Comparison of ENCODE assay signal across 1 cellular context in the genomic region with DNA sequence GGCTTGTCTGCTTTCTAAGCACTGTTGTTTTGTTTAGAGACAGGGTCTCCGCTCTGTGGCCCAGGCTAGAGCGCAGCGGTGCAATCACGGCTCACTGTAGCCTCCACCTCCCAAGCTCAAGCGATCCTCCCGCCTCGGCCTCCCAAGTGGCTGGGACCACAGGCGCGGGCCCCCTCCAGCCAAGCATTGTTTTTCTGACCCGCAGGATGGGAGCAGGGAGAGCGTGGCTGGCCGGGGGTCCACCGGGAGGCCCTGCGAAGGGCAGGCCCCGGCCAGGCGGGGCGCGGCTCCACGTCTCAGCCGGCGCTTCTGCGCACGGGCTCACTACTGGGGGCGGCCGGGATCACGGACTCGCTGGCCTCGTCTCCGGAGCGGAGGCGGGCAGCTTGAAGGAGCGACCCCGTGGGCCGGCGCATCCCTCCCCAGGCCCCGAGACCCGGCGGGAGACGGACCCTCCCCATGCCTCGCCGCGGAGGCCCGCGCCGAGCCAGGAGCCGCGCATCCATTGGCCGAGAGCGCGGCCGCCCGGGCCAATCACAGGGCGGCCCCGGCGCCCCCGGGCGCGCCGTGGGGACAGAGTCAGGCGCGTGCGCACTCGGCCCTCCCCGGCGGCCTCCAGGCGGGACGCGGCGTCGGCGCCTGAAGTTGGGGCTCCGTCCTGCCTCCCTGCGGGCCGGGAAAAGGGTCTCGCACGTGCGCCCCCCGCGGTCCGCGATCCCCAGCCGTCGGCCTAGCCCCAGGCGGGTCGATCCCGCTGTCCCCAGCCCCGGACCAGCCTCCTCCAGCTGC.
A peak's percentile ranks its signal among the peaks of the same experiment; 100 is the strongest.
TF ChIP-seq lines count a peak whose summit lies in the region.

No MANE protein-coding gene starts in this region.

TF ChIP-seq in HepG2, 621 proteins besides CTCF, POLR2A, EP300 and RAD21 (continued from another document and continues in another):
- TF ChIP-seq KLF13 (CRISPR knock-in tag; IDR thresholded peaks at IDR 0.05) (no peak), IKZF1 (IDR thresholded peaks at IDR 0.05) (no peak), PHF8 (CRISPR knock-in tag; IDR thresholded peaks at IDR 0.05) (peak; percentile 81), ZFP36 (IDR thresholded peaks at IDR 0.05; ENCODE audit: borderline replicate concordance, low read depth, low read length, partially characterized antibody) (no peak), ZNF333 (CRISPR knock-in tag; IDR thresholded peaks at IDR 0.05; ENCODE audit: borderline replicate concordance) (peak; percentile 76), ELF1 (CRISPR knock-in tag; IDR thresholded peaks at IDR 0.05) (no peak), MAFG (CRISPR knock-in tag; IDR thresholded peaks at IDR 0.05) (no peak; the same call in 1 of the 2 replicates), ERF (CRISPR knock-in tag; IDR thresholded peaks at IDR 0.05) (peak; percentile 68), ZNF253 (CRISPR knock-in tag; IDR thresholded peaks at IDR 0.05; ENCODE audit: borderline replicate concordance) (peak; percentile 78), ZNF547 (CRISPR knock-in tag; IDR thresholded peaks at IDR 0.05) (peak; percentile 95; the same call in 1 of the 2 replicates), ZNF432 (CRISPR knock-in tag; IDR thresholded peaks at IDR 0.05; ENCODE audit: borderline replicate concordance) (no peak), NCOA5 (CRISPR knock-in tag; IDR thresholded peaks at IDR 0.05) (no peak), ZNF792 (CRISPR knock-in tag; IDR thresholded peaks at IDR 0.05) (peak; percentile 60; the same call in 1 of the 2 replicates), RNF2 (conservative IDR thresholded peaks at IDR 0.05; ENCODE audit: low read depth) (peak; percentile 89), ZNF296 (CRISPR knock-in tag; conservative IDR thresholded peaks at IDR 0.05) (no peak), ZSCAN21 (CRISPR knock-in tag; IDR thresholded peaks at IDR 0.05; ENCODE audit: borderline replicate concordance) (peak; percentile 81), ZNF264 (CRISPR knock-in tag; IDR thresholded peaks at IDR 0.05) (no peak), ZNF44 (CRISPR knock-in tag; IDR thresholded peaks at IDR 0.05) (no peak), TAF15 (IDR thresholded peaks at IDR 0.05; ENCODE audit: low read depth, low read length, poor library complexity, severe bottlenecking) (no peak), RBAK (CRISPR knock-in tag; IDR thresholded peaks at IDR 0.05) (no peak), NFE2L1 (CRISPR knock-in tag; IDR thresholded peaks at IDR 0.05; ENCODE audit: borderline replicate concordance) (no peak), NR2F2 (IDR thresholded peaks at IDR 0.05; ENCODE audit: borderline replicate concordance, low read depth) (no peak), ARNTL (CRISPR knock-in tag; IDR thresholded peaks at IDR 0.05) (no peak; the same call in 1 of the 2 replicates), MZF1 (CRISPR knock-in tag; IDR thresholded peaks at IDR 0.05; ENCODE audit: borderline replicate concordance) (no peak), JUNB (CRISPR knock-in tag; IDR thresholded peaks at IDR 0.05; ENCODE audit: borderline replicate concordance) (no peak), ZNF616 (CRISPR knock-in tag; IDR thresholded peaks at IDR 0.05; ENCODE audit: low read depth) (peak; percentile 86), XRCC5 (optimal IDR thresholded peaks at IDR 0.05; ENCODE audit: low read length) (peak; percentile 47), ATRX (CRISPR knock-in tag; IDR thresholded peaks at IDR 0.05; ENCODE audit: borderline replicate concordance) (no peak), ZNF746 (CRISPR knock-in tag; IDR thresholded peaks at IDR 0.05) (no peak), MTF1 (CRISPR knock-in tag; IDR thresholded peaks at IDR 0.05) (peak; percentile 79; the same call in 1 of the 2 replicates), HMGA1 (CRISPR knock-in tag; conservative IDR thresholded peaks at IDR 0.05) (no peak), PAWR (CRISPR knock-in tag; IDR thresholded peaks at IDR 0.05; ENCODE audit: borderline replicate concordance) (0 out of 2 replicates have a peak, but pooled peaks have one; percentile 52), SP1 (IDR thresholded peaks at IDR 0.05) (no peak), SP1 (CRISPR knock-in tag; IDR thresholded peaks at IDR 0.05) (0 out of 2 replicates have a peak, but pooled peaks have one; percentile 11), NONO (IDR thresholded peaks at IDR 0.05) (no peak), NONO (CRISPR knock-in tag; conservative IDR thresholded peaks at IDR 0.05) (no peak), ZNF563 (CRISPR knock-in tag; IDR thresholded peaks at IDR 0.05) (peak; percentile 79), TCF12 (IDR thresholded peaks at IDR 0.05) (no peak), TCF12 (CRISPR knock-in tag; IDR thresholded peaks at IDR 0.05) (peak; percentile 64; the same call in 1 of the 2 replicates), HIVEP1 (CRISPR knock-in tag; IDR thresholded peaks at IDR 0.05) (no peak; the same call in 1 of the 2 replicates)
- TF ChIP-seq, protein P1, sequence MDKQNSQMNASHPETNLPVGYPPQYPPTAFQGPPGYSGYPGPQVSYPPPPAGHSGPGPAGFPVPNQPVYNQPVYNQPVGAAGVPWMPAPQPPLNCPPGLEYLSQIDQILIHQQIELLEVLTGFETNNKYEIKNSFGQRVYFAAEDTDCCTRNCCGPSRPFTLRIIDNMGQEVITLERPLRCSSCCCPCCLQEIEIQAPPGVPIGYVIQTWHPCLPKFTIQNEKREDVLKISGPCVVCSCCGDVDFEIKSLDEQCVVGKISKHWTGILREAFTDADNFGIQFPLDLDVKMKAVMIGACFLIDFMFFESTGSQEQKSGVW (CRISPR knock-in tag; IDR thresholded peaks at IDR 0.05; ENCODE audit: borderline replicate concordance), result no peak
- TF ChIP-seq, protein P2, sequence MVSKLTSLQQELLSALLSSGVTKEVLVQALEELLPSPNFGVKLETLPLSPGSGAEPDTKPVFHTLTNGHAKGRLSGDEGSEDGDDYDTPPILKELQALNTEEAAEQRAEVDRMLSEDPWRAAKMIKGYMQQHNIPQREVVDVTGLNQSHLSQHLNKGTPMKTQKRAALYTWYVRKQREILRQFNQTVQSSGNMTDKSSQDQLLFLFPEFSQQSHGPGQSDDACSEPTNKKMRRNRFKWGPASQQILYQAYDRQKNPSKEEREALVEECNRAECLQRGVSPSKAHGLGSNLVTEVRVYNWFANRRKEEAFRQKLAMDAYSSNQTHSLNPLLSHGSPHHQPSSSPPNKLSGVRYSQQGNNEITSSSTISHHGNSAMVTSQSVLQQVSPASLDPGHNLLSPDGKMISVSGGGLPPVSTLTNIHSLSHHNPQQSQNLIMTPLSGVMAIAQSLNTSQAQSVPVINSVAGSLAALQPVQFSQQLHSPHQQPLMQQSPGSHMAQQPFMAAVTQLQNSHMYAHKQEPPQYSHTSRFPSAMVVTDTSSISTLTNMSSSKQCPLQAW (CRISPR knock-in tag; IDR thresholded peaks at IDR 0.05), result no peak
- TF ChIP-seq, protein P3, sequence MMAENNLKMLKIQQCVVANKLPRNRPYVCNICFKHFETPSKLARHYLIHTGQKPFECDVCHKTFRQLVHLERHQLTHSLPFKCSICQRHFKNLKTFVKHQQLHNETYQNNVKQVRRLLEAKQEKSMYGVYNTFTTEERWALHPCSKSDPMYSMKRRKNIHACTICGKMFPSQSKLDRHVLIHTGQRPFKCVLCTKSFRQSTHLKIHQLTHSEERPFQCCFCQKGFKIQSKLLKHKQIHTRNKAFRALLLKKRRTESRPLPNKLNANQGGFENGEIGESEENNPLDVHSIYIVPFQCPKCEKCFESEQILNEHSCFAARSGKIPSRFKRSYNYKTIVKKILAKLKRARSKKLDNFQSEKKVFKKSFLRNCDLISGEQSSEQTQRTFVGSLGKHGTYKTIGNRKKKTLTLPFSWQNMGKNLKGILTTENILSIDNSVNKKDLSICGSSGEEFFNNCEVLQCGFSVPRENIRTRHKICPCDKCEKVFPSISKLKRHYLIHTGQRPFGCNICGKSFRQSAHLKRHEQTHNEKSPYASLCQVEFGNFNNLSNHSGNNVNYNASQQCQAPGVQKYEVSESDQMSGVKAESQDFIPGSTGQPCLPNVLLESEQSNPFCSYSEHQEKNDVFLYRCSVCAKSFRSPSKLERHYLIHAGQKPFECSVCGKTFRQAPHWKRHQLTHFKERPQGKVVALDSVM (CRISPR knock-in tag; IDR thresholded peaks at IDR 0.05), result peak; percentile 97
- TF ChIP-seq, protein P4, sequence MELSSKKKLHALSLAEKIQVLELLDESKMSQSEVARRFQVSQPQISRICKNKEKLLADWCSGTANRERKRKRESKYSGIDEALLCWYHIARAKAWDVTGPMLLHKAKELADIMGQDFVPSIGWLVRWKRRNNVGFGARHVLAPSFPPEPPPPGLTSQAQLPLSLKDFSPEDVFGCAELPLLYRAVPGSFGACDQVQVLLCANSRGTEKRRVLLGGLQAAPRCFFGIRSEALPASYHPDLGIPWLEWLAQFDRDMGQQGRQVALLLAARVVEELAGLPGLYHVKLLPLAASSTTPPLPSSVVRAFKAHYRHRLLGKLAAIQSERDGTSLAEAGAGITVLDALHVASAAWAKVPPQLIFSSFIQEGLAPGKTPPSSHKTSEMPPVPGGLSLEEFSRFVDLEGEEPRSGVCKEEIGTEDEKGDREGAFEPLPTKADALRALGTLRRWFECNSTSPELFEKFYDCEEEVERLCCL (CRISPR knock-in tag; IDR thresholded peaks at IDR 0.05; ENCODE audit: borderline replicate concordance), result no peak
- TF ChIP-seq, protein P5, sequence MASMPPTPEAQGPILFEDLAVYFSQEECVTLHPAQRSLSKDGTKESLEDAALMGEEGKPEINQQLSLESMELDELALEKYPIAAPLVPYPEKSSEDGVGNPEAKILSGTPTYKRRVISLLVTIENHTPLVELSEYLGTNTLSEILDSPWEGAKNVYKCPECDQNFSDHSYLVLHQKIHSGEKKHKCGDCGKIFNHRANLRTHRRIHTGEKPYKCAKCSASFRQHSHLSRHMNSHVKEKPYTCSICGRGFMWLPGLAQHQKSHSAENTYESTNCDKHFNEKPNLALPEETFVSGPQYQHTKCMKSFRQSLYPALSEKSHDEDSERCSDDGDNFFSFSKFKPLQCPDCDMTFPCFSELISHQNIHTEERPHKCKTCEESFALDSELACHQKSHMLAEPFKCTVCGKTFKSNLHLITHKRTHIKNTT (CRISPR knock-in tag; IDR thresholded peaks at IDR 0.05), result no peak
- TF ChIP-seq, protein P6, sequence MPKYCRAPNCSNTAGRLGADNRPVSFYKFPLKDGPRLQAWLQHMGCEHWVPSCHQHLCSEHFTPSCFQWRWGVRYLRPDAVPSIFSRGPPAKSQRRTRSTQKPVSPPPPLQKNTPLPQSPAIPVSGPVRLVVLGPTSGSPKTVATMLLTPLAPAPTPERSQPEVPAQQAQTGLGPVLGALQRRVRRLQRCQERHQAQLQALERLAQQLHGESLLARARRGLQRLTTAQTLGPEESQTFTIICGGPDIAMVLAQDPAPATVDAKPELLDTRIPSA (CRISPR knock-in tag; IDR thresholded peaks at IDR 0.05; ENCODE audit: borderline replicate concordance), result peak; percentile 90; the same call in 1 of the 2 replicates
- TF ChIP-seq, protein P7, sequence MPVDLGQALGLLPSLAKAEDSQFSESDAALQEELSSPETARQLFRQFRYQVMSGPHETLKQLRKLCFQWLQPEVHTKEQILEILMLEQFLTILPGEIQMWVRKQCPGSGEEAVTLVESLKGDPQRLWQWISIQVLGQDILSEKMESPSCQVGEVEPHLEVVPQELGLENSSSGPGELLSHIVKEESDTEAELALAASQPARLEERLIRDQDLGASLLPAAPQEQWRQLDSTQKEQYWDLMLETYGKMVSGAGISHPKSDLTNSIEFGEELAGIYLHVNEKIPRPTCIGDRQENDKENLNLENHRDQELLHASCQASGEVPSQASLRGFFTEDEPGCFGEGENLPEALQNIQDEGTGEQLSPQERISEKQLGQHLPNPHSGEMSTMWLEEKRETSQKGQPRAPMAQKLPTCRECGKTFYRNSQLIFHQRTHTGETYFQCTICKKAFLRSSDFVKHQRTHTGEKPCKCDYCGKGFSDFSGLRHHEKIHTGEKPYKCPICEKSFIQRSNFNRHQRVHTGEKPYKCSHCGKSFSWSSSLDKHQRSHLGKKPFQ (CRISPR knock-in tag; IDR thresholded peaks at IDR 0.05; ENCODE audit: insufficient replicate concordance), result peak; percentile 78
- TF ChIP-seq, protein P8, sequence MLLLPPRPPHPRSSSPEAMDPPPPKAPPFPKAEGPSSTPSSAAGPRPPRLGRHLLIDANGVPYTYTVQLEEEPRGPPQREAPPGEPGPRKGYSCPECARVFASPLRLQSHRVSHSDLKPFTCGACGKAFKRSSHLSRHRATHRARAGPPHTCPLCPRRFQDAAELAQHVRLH (CRISPR knock-in tag; IDR thresholded peaks at IDR 0.05; ENCODE audit: borderline replicate concordance, low read depth), result no peak
- TF ChIP-seq, protein P9, sequence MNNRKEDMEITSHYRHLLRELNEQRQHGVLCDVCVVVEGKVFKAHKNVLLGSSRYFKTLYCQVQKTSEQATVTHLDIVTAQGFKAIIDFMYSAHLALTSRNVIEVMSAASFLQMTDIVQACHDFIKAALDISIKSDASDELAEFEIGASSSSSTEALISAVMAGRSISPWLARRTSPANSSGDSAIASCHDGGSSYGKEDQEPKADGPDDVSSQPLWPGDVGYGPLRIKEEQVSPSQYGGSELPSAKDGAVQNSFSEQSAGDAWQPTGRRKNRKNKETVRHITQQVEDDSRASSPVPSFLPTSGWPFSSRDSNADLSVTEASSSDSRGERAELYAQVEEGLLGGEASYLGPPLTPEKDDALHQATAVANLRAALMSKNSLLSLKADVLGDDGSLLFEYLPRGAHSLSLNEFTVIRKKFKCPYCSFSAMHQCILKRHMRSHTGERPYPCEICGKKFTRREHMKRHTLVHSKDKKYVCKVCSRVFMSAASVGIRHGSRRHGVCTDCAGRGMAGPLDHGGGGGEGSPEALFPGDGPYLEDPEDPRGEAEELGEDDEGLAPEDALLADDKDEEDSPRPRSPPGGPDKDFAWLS (CRISPR knock-in tag; IDR thresholded peaks at IDR 0.05; ENCODE audit: borderline replicate concordance), result no peak; the same call in 1 of the 2 replicates
- TF ChIP-seq, protein P10, sequence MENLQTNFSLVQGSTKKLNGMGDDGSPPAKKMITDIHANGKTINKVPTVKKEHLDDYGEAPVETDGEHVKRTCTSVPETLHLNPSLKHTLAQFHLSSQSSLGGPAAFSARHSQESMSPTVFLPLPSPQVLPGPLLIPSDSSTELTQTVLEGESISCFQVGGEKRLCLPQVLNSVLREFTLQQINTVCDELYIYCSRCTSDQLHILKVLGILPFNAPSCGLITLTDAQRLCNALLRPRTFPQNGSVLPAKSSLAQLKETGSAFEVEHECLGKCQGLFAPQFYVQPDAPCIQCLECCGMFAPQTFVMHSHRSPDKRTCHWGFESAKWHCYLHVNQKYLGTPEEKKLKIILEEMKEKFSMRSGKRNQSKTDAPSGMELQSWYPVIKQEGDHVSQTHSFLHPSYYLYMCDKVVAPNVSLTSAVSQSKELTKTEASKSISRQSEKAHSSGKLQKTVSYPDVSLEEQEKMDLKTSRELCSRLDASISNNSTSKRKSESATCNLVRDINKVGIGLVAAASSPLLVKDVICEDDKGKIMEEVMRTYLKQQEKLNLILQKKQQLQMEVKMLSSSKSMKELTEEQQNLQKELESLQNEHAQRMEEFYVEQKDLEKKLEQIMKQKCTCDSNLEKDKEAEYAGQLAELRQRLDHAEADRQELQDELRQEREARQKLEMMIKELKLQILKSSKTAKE (CRISPR knock-in tag; IDR thresholded peaks at IDR 0.05; ENCODE audit: borderline replicate concordance), result no peak
- TF ChIP-seq, protein P11, sequence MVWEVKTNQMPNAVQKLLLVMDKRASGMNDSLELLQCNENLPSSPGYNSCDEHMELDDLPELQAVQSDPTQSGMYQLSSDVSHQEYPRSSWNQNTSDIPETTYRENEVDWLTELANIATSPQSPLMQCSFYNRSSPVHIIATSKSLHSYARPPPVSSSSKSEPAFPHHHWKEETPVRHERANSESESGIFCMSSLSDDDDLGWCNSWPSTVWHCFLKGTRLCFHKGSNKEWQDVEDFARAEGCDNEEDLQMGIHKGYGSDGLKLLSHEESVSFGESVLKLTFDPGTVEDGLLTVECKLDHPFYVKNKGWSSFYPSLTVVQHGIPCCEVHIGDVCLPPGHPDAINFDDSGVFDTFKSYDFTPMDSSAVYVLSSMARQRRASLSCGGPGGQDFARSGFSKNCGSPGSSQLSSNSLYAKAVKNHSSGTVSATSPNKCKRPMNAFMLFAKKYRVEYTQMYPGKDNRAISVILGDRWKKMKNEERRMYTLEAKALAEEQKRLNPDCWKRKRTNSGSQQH (CRISPR knock-in tag; IDR thresholded peaks at IDR 0.05; ENCODE audit: low read depth), result 0 out of 2 replicates have a peak, but pooled peaks have one; percentile 38
